Comparison of ENCODE assay signal across 21 cellular contexts in genomic region chr6:17258763-17259162, GRCh38. TPM values are rescaled to one million over a fixed set of nuclear protein-coding genes. Genes with fewer than 3 reads are reported as not detected.
A peak's percentile ranks its signal among the peaks of the same experiment; 100 is the strongest.
DNase-seq lines count a peak whose midpoint lies in the region; ATAC-seq and TF ChIP-seq lines count a peak whose summit lies in the region.
"Had no signal": no experiment of that assay in that cellular context is flagged by ENCODE, and none has a peak within 500 bp of the region (broad histone marks: within the 10 kb centered on the region; RNA-seq: fewer than 3 reads in every experiment).

No MANE protein-coding gene starts in this region.

- no peak overlapping the region for H3K4me2 ChIP-seq in neural cell (ENCODE audit: low read length)
- H3K4me2 ChIP-seq: KMS-11 had no signal

- H3K27ac ChIP-seq in neural cell (ENCODE audit: low read length): peak overlapping the region; percentile 13
- H3K27ac ChIP-seq in ascending aorta: no peak overlapping the region
- H3K27ac ChIP-seq: 22Rv1, HL-60, KMS-11, Peyer's patch, SK-N-MC had no signal

- no peak for ATAC-seq in GM18511 (IDR thresholded peaks at IDR 0.05; ENCODE audit: unreplicated experiment)

- no peaks in the 10 kb centered on the region for H3K9me2 ChIP-seq in neural cell (ENCODE audit: insufficient read depth, low read length)

- no peak overlapping the region for H2AFZ ChIP-seq in neural cell (ENCODE audit: low read depth, low read length)

- DNase-seq in NCI-H1436 (lab: John Stamatoyannopoulos, UW) (peak; percentile 35), NCI-H1436 treated with DMSO at 0.1 percent for 48 hours (lab: John Stamatoyannopoulos, UW) (no peak), NCI-H1105 treated with DMSO at 0.1 percent for 48 hours (lab: John Stamatoyannopoulos, UW) (peak; percentile 80), NCI-H446 (lab: John Stamatoyannopoulos, UW) (peak; percentile 67 to 69), ascending aorta (ENCODE audit: low spot score in 2 of 2) (no peak)
- no peak for DNase-seq in activated effector memory CD4-positive, alpha-beta T cell treated with anti-CD3 and anti-CD28 coated beads, Interleukin-2, amount 50 U/mL, for 16 hours
- DNase-seq: DND-41; H7; HFFc6; MV-4-11; NCI-H1694 treated with DMSO at 0.1 percent for 48 hours; NCI-H2171; NCI-H69; NK-92 treated with Interleukin-12 subunit alpha and Interleukin-12 subunit beta, amount 100 ng/mL, for 24 hours; Peyer's patch had no signal

- H3K9me3 ChIP-seq in neural cell (ENCODE audit: low read length) (no peaks in the 10 kb centered on the region), ascending aorta (no peaks in the 10 kb centered on the region)
- H3K9me3 ChIP-seq: Peyer's patch had no signal

- TF ChIP-seq CTCF in neural cell (IDR thresholded peaks at IDR 0.05; ENCODE audit: poor library complexity, severe bottlenecking): no peak
- no peak for TF ChIP-seq CTCF in ascending aorta (IDR thresholded peaks at IDR 0.05)

- no peaks in the 10 kb centered on the region for H3F3A ChIP-seq in neural cell (ENCODE audit: insufficient read depth, low read length, poor library complexity, severe bottlenecking)

- H3K36me3 ChIP-seq in neural cell (ENCODE audit: insufficient read depth, low read length) (no peaks in the 10 kb centered on the region), ascending aorta (no peaks in the 10 kb centered on the region)
- H3K36me3 ChIP-seq: Peyer's patch had no signal

- H4K20me1 ChIP-seq in neural cell (ENCODE audit: insufficient read depth): no peaks in the 10 kb centered on the region

- H3K27me3 ChIP-seq in neural cell (ENCODE audit: insufficient read depth, low read depth, low read length) (no peaks in the 10 kb centered on the region), ascending aorta (no peaks in the 10 kb centered on the region)
- H3K27me3 ChIP-seq: Peyer's patch had no signal

- intact Hi-C loops in ascending aorta (cut with DNase I): no loop called here

- no peaks in the 10 kb centered on the region for H3K79me2 ChIP-seq in neural cell (replicated peaks; ENCODE audit: insufficient read depth, low read length)

- no peaks in the 10 kb centered on the region for H3K4me1 ChIP-seq in ascending aorta
- H3K4me1 ChIP-seq: Peyer's patch had no signal

- peak overlapping the region; percentile 24 for H3K4me3 ChIP-seq in neural cell (ENCODE audit: low read length)
- H3K4me3 ChIP-seq in ascending aorta: no peak overlapping the region
- H3K4me3 ChIP-seq: Peyer's patch, SK-N-MC had no signal

- TF ChIP-seq RAD21 in neural cell (conservative IDR thresholded peaks at IDR 0.05): no peak

- peak; percentile 67 for TF ChIP-seq EP300 in neural cell (conservative IDR thresholded peaks at IDR 0.05; ENCODE audit: poor library complexity, severe bottlenecking)

- H3K9ac ChIP-seq in neural cell (ENCODE audit: low read length): no peak overlapping the region
- H3K9ac ChIP-seq: KMS-11 had no signal

TF ChIP-seq in neural cell, 6 proteins besides CTCF, POLR2A, EP300 and RAD21:
- TF ChIP-seq TAF1 (IDR thresholded peaks at IDR 0.05; ENCODE audit: low read depth) (no peak), POLR2AphosphoS5 (IDR thresholded peaks at IDR 0.05) (peak; percentile 52), REST (IDR thresholded peaks at IDR 0.05; ENCODE audit: borderline replicate concordance) (peak; percentile 16)

RNA-seq across cellular contexts. Expression of gene RBM24, which starts 22.4 kb away (rescaled TPM):
- polyA plus RNA-seq in neural cell: 3.4 and 4.9 TPM in 2 replicates
- polyA minus RNA-seq in neural cell: 4.9 and 7.3 TPM in 2 replicates
- total RNA-seq in ascending aorta: 5.4 TPM

Comparison
In these comparisons a context has a peak if more than half of its experiments do, and no peak if none do; other contexts are left out.
1. DNase-seq: peak in NCI-H1436 (single experiment), NCI-H1105 treated with DMSO at 0.1 percent for 48 hours (single experiment) and NCI-H446 (2 of 2); none in NCI-H1436 treated with DMSO at 0.1 percent for 48 hours (single experiment), activated effector memory CD4-positive, alpha-beta T cell treated with anti-CD3 and anti-CD28 coated beads, Interleukin-2, amount 50 U/mL, for 16 hours (single experiment) and ascending aorta (0 of 2).